In genomic region chr4:35793045-35793722, GRCh38 we compare ENCODE assay signal across 13 cellular contexts.
"Had no signal": no experiment of that assay in that cellular context is flagged by ENCODE, and none has a peak within 500 bp of the region (broad histone marks: within the 10 kb centered on the region; RNA-seq: fewer than 3 reads in every experiment).

No MANE protein-coding gene starts in this region.

- H3K36me3 Mint-ChIP-seq: activated naive CD4-positive, alpha-beta T cell treated with anti-CD3 and anti-CD28 coated beads, Interleukin-2, amount 50 U/mL, for 24 hours; memory B cell had no signal

- H3K27ac ChIP-seq: coronary artery, left ventricle myocardium inferior, prostate gland, SK-N-MC had no signal

- H3K27ac Mint-ChIP-seq: activated naive CD4-positive, alpha-beta T cell treated with anti-CD3 and anti-CD28 coated beads, Interleukin-2, amount 50 U/mL, for 24 hours; memory B cell; nephron progenitor cell had no signal

- ATAC-seq: sciatic nerve had no signal

- H3K4me1 ChIP-seq: left ventricle myocardium inferior, prostate gland had no signal

- H3K4me3 ChIP-seq: coronary artery, left ventricle myocardium inferior, prostate gland, SK-N-MC had no signal

- H3K4me3 Mint-ChIP-seq: activated naive CD4-positive, alpha-beta T cell treated with anti-CD3 and anti-CD28 coated beads, Interleukin-2, amount 50 U/mL, for 24 hours; memory B cell; nephron progenitor cell had no signal

- H3K9me3 ChIP-seq: prostate gland had no signal

- H3K27me3 Mint-ChIP-seq: activated naive CD4-positive, alpha-beta T cell treated with anti-CD3 and anti-CD28 coated beads, Interleukin-2, amount 50 U/mL, for 24 hours; memory B cell had no signal

- H3K36me3 ChIP-seq: left ventricle myocardium inferior, prostate gland had no signal

- H3K4me1 Mint-ChIP-seq: activated naive CD4-positive, alpha-beta T cell treated with anti-CD3 and anti-CD28 coated beads, Interleukin-2, amount 50 U/mL, for 24 hours; memory B cell; nephron progenitor cell had no signal

- DNase-seq: aorta; caudate nucleus; effector CD4-positive, alpha-beta T cell; left ventricle myocardium inferior; nephron progenitor cell; stimulated activated CD4-positive, alpha-beta T cell treated with anti-CD3 and anti-CD28 coated beads, Interleukin-12 subunit alpha, Interleukin-12 subunit beta, amount 100 ng/mL, for 4 hours; stimulated activated naive CD4-positive, alpha-beta T cell treated with Interleukin-2 at 50 U/mL for 16 hours had no signal
